ENCODE assay signal across 20 cellular contexts in genomic region chr2:198710562-198710961, GRCh38.
"Had no signal": no experiment of that assay in that cellular context is flagged by ENCODE, and none has a peak within 500 bp of the region (broad histone marks: within the 10 kb centered on the region; RNA-seq: fewer than 3 reads in every experiment).

No MANE protein-coding gene starts in this region.

- ATAC-seq: activated CD4-positive, alpha-beta T cell treated with anti-CD3 and anti-CD28 coated beads for 36 hours; activated CD8-positive, alpha-beta memory T cell treated with anti-CD3 and anti-CD28 coated beads, Interleukin-2, amount 10 ng/mL, durations not matched to agents 7 days and 5 days; activated CD8-positive, alpha-beta T cell treated with anti-CD3 and anti-CD28 coated beads, Interleukin-2, amount 10 ng/mL, durations not matched to agents 7 days and 5 days had no signal

- DNase-seq: activated CD4-positive, alpha-beta memory T cell treated with anti-CD3 and anti-CD28 coated beads for 36 hours; activated CD4-positive, alpha-beta T cell treated with anti-CD3 and anti-CD28 coated beads for 36 hours; activated CD4-positive, alpha-beta T cell treated with anti-CD3 and anti-CD28 coated beads, Interleukin-2, amount 10 ng/mL, durations not matched to agents 24 days and 14 days; activated CD4-positive, CD25-positive, alpha-beta regulatory T cell; activated CD4-positive, CD25-positive, alpha-beta regulatory T cell treated with anti-CD3 and anti-CD28 coated beads, Interleukin-2, amount 50 U/mL, for 72 hours; activated CD8-positive, alpha-beta memory T cell treated with anti-CD3 and anti-CD28 coated beads, Interleukin-2, amount 10 ng/mL, durations not matched to agents 7 days and 5 days; activated CD8-positive, alpha-beta memory T cell treated with anti-CD3 and anti-CD28 coated beads, Interleukin-2, amount 50 U/mL, for 4 hours; activated CD8-positive, alpha-beta T cell treated with anti-CD3 and anti-CD28 coated beads, Interleukin-2, amount 10 ng/mL, durations not matched to agents 7 days and 5 days; activated effector memory CD4-positive, alpha-beta T cell treated with anti-CD3 and anti-CD28 coated beads, Interleukin-2, amount 50 U/mL, for 16 hours; activated naive CD4-positive, alpha-beta T cell treated with anti-CD3 and anti-CD28 coated beads for 36 hours; activated naive CD8-positive, alpha-beta T cell treated with anti-CD3 and anti-CD28 coated beads, Interleukin-2, amount 10 ng/mL, durations not matched to agents 7 days and 5 days; activated T-cell treated with anti-CD3 and anti-CD28 coated beads, Interleukin-2, amount 50 U/mL, for 1 hour; activated T-cell treated with anti-CD3 and anti-CD28 coated beads, Interleukin-2, amount 50 U/mL, for 48 hours; central memory CD4-positive, alpha-beta T cell; cerebellar nuclear complex; colonic mucosa; effector CD8-positive, alpha-beta T cell; foreskin fibroblast; head of caudate nucleus; T-helper 2 cell had no signal
